ENCODE assay signal across 30 cellular contexts in genomic region chr6:73348550-73349204, GRCh38. TPM values are rescaled to one million over a fixed set of nuclear protein-coding genes. Genes with fewer than 3 reads are reported as not detected.
"Had no signal": no experiment of that assay in that cellular context is flagged by ENCODE, and none has a peak within 500 bp of the region (broad histone marks: within the 10 kb centered on the region; RNA-seq: fewer than 3 reads in every experiment).

No MANE protein-coding gene starts in this region.

- H3K27ac ChIP-seq: brain microvascular endothelial cell, cardiac muscle cell, SK-N-MC, VCaP had no signal

- H3K36me3 ChIP-seq: brain microvascular endothelial cell, cardiac muscle cell had no signal

- DNase-seq: activated CD4-positive, alpha-beta memory T cell treated with anti-CD3 and anti-CD28 coated beads, Interleukin-2, amount 10 ng/mL, durations not matched to agents 7 days and 5 days; activated CD4-positive, alpha-beta T cell treated with anti-CD3 and anti-CD28 coated beads for 36 hours; activated CD4-positive, alpha-beta T cell treated with anti-CD3 and anti-CD28 coated beads, Interleukin-2, amount 50 U/mL, for 1 hour; activated gamma-delta T cell; activated naive CD4-positive, alpha-beta T cell treated with anti-CD3 and anti-CD28 coated beads for 36 hours; activated T-cell treated with anti-CD3 and anti-CD28 coated beads for 4 hours; activated T-cell treated with anti-CD3 and anti-CD28 coated beads, Interleukin-2, amount 50 U/mL, for 48 hours; amygdala; brain microvascular endothelial cell; NCI-H1092; NCI-H1417 treated with DMSO at 0.1 percent for 48 hours; NCI-H187; NCI-H2081; NCI-H510A treated with DMSO at 0.1 percent for 48 hours; NCI-H69; NK-92 treated with Interleukin-12 subunit alpha and Interleukin-12 subunit beta, amount 100 ng/mL, for 24 hours; OCI-M1; RPMI8226; T-cell had no signal

- H3K4me3 ChIP-seq: cardiac muscle cell, SK-N-MC had no signal

- H3K4me3 Mint-ChIP-seq: activated CD4-positive, alpha-beta memory T cell treated with anti-CD3 and anti-CD28 coated beads, Interleukin-2, amount 10 ng/mL, durations not matched to agents 7 days and 5 days; activated CD4-positive, alpha-beta T cell treated with anti-CD3 and anti-CD28 coated beads for 36 hours; activated naive CD4-positive, alpha-beta T cell treated with anti-CD3 and anti-CD28 coated beads for 36 hours; activated naive CD8-positive, alpha-beta T cell; activated T-helper 17 cell treated with anti-CD3 and anti-CD28 coated beads, Interleukin-2, amount 50 U/mL, for 72 hours; T-cell had no signal

- H3K36me3 Mint-ChIP-seq: activated naive CD8-positive, alpha-beta T cell; T-cell had no signal

- H3K27me3 ChIP-seq: cardiac muscle cell had no signal

- H3K4me1 Mint-ChIP-seq: activated CD4-positive, alpha-beta memory T cell treated with anti-CD3 and anti-CD28 coated beads, Interleukin-2, amount 10 ng/mL, durations not matched to agents 7 days and 5 days; activated CD4-positive, alpha-beta T cell treated with anti-CD3 and anti-CD28 coated beads for 36 hours; activated T-helper 17 cell treated with anti-CD3 and anti-CD28 coated beads, Interleukin-2, amount 50 U/mL, for 72 hours; T-cell had no signal

- H3K27ac Mint-ChIP-seq: activated CD4-positive, alpha-beta memory T cell treated with anti-CD3 and anti-CD28 coated beads, Interleukin-2, amount 10 ng/mL, durations not matched to agents 7 days and 5 days; activated CD4-positive, alpha-beta T cell treated with anti-CD3 and anti-CD28 coated beads for 36 hours; activated naive CD4-positive, alpha-beta T cell treated with anti-CD3 and anti-CD28 coated beads for 36 hours; activated naive CD8-positive, alpha-beta T cell; activated T-helper 17 cell treated with anti-CD3 and anti-CD28 coated beads, Interleukin-2, amount 50 U/mL, for 72 hours; T-cell had no signal

- H3K9me3 Mint-ChIP-seq: activated CD4-positive, alpha-beta memory T cell treated with anti-CD3 and anti-CD28 coated beads, Interleukin-2, amount 10 ng/mL, durations not matched to agents 7 days and 5 days; activated naive CD4-positive, alpha-beta T cell treated with anti-CD3 and anti-CD28 coated beads for 36 hours; activated T-helper 17 cell treated with anti-CD3 and anti-CD28 coated beads, Interleukin-2, amount 50 U/mL, for 72 hours; T-cell had no signal

RNA-seq across cellular contexts. Expression of gene DPPA5, which starts 5.4 kb away (rescaled TPM):
- total RNA-seq: activated CD4-positive, alpha-beta memory T cell treated with anti-CD3 and anti-CD28 coated beads, Interleukin-2, amount 10 ng/mL, durations not matched to agents 7 days and 5 days; activated CD4-positive, alpha-beta T cell treated with anti-CD3 and anti-CD28 coated beads for 36 hours; activated CD8-positive, alpha-beta memory T cell treated with anti-CD3 and anti-CD28 coated beads for 36 hours; activated naive CD4-positive, alpha-beta T cell treated with anti-CD3 and anti-CD28 coated beads for 36 hours; activated T-helper 17 cell treated with anti-CD3 and anti-CD28 coated beads, Interleukin-2, amount 50 U/mL, for 72 hours; cardiac muscle cell; cerebellum; LHCN-M2; M059J; Right ventricle myocardium inferior; T-cell; T-helper 2 cell treated with Interferon-gamma antibody and Interleukin-4, amounts not matched to agents 100 ng/mL and 5 ng/mL, for 36 hours had no signal
- polyA plus RNA-seq: cardiac muscle cell had no signal

RNA-seq across cellular contexts. Expression of gene KHDC3L, which starts 13.8 kb away (rescaled TPM):
- total RNA-seq: activated CD4-positive, alpha-beta memory T cell treated with anti-CD3 and anti-CD28 coated beads, Interleukin-2, amount 10 ng/mL, durations not matched to agents 7 days and 5 days; activated CD4-positive, alpha-beta T cell treated with anti-CD3 and anti-CD28 coated beads for 36 hours; activated CD8-positive, alpha-beta memory T cell treated with anti-CD3 and anti-CD28 coated beads for 36 hours; activated naive CD4-positive, alpha-beta T cell treated with anti-CD3 and anti-CD28 coated beads for 36 hours; activated T-helper 17 cell treated with anti-CD3 and anti-CD28 coated beads, Interleukin-2, amount 50 U/mL, for 72 hours; LHCN-M2; Right ventricle myocardium inferior; T-cell; T-helper 2 cell treated with Interferon-gamma antibody and Interleukin-4, amounts not matched to agents 100 ng/mL and 5 ng/mL, for 36 hours had no signal
- polyA plus RNA-seq: cardiac muscle cell had no signal

RNA-seq across cellular contexts. Expression of gene OOEP, which starts 21.0 kb away (rescaled TPM):
- total RNA-seq: cardiac muscle cell, cerebellum, LHCN-M2, M059J, Right ventricle myocardium inferior had no signal
- polyA plus RNA-seq: cardiac muscle cell had no signal

RNA-seq across cellular contexts. Expression of gene DDX43, which starts 46.0 kb away (rescaled TPM):
- total RNA-seq: activated naive CD4-positive, alpha-beta T cell treated with anti-CD3 and anti-CD28 coated beads for 36 hours; cardiac muscle cell; LHCN-M2; M059J had no signal
- polyA plus RNA-seq: cardiac muscle cell had no signal
